11 cellular contexts compared by ENCODE assay signal in genomic region chr1:53899206-53899628, GRCh38. TPM values are rescaled to one million over a fixed set of nuclear protein-coding genes. Genes with fewer than 3 reads are reported as not detected.
DNase-seq lines count a peak whose midpoint lies in the region; ATAC-seq and TF ChIP-seq lines count a peak whose summit lies in the region.
"Had no signal": no experiment of that assay in that cellular context is flagged by ENCODE, and none has a peak within 500 bp of the region (broad histone marks: within the 10 kb centered on the region; RNA-seq: fewer than 3 reads in every experiment).

No MANE protein-coding gene starts in this region.

- H3K4me2 ChIP-seq in H9 (ENCODE audit: insufficient read depth, insufficient read length, low read length), result no peak overlapping the region

- no peak overlapping the region for H2BK12ac ChIP-seq in H9 (ENCODE audit: insufficient read length, low read depth, low read length)

- H3K18ac ChIP-seq in H9 (ENCODE audit: insufficient read length, low read depth, low read length), result no peak overlapping the region

- H3K9me3 ChIP-seq in H9 (ENCODE audit: control insufficient read depth, low read depth, low read length), result no peaks in the 10 kb centered on the region
- H3K9me3 ChIP-seq: testis had no signal

- no peak overlapping the region for H3K23ac ChIP-seq in H9 (ENCODE audit: insufficient read length, low read depth, low read length)

- peaks cover 0 to under 1% of the 10 kb centered on the region in 2 experiments; a peak in 1 of 4 replicates for H3K4me1 Mint-ChIP-seq in H9

- peaks cover 7% of the 10 kb centered on the region for H3K27me3 Mint-ChIP-seq in H9 (ENCODE audit: low read depth)
- H3K27me3 Mint-ChIP-seq: CD4-positive, CD25-positive, alpha-beta regulatory T cell had no signal

- H2BK120ac ChIP-seq in H9 (ENCODE audit: low read depth, low read length, poor library complexity, severe bottlenecking), result no peak overlapping the region

- H3K9me3 Mint-ChIP-seq in H9, result no peaks in the 10 kb centered on the region
- H3K9me3 Mint-ChIP-seq: activated CD8-positive, alpha-beta T cell treated with anti-CD3 and anti-CD28 coated beads for 36 hours; CD4-positive, CD25-positive, alpha-beta regulatory T cell had no signal

- no peak overlapping the region for H2AFZ ChIP-seq in H9 (ENCODE audit: low read length)

- H3K4ac ChIP-seq in H9 (ENCODE audit: low read depth, low read length), result no peak overlapping the region

- no peak overlapping the region for H4K91ac ChIP-seq in H9 (ENCODE audit: insufficient read length, low read depth, low read length)

- H2AK5ac ChIP-seq in H9 (ENCODE audit: insufficient read length, low read length), result no peak overlapping the region

- ATAC-seq in left colon (peak; percentile 56), GM18519 (IDR thresholded peaks at IDR 0.05; ENCODE audit: low FRiP score, unreplicated experiment) (no peak)
- ATAC-seq: activated CD8-positive, alpha-beta T cell treated with anti-CD3 and anti-CD28 coated beads for 36 hours; Panc1 had no signal

- H3K79me1 ChIP-seq in H9 (ENCODE audit: insufficient read depth, low read depth, low read length, poor library complexity, severe bottlenecking), result no peaks in the 10 kb centered on the region

- H4K8ac ChIP-seq in H9 (replicated peaks; ENCODE audit: insufficient read length, low read depth, low read length), result no peak overlapping the region

- H3K27ac Mint-ChIP-seq in H9, result no peak overlapping the region; a peak in 1 of 7 replicates
- H3K27ac Mint-ChIP-seq: activated CD8-positive, alpha-beta T cell treated with anti-CD3 and anti-CD28 coated beads for 36 hours; CD4-positive, CD25-positive, alpha-beta regulatory T cell had no signal

- no peaks in the 10 kb centered on the region for H3K36me3 Mint-ChIP-seq in H9 (ENCODE audit: insufficient read depth in 1 of 3, low read depth in 3 of 3)
- H3K36me3 Mint-ChIP-seq: CD4-positive, CD25-positive, alpha-beta regulatory T cell had no signal

- H3T11ph ChIP-seq in H9 (ENCODE audit: low read length), result no peak overlapping the region

- H4K20me1 ChIP-seq in H9 (ENCODE audit: control insufficient read depth, insufficient read depth, insufficient read length), result no peaks in the 10 kb centered on the region

- no CpG with 5 or more reads among the region's 2 CpGs for WGBS in H9 (ENCODE audit: extremely low coverage, insufficient read length, low lambda C conversion rate)

- no peak overlapping the region for H3K4me3 ChIP-seq in AG09309 (ENCODE audit: control insufficient read depth, low read depth, low read length)
- H3K4me3 ChIP-seq: testis had no signal

- H3K4me1 ChIP-seq in H9 (ENCODE audit: insufficient read depth, low read length), result no peaks in the 10 kb centered on the region
- H3K4me1 ChIP-seq: testis had no signal

- H3K14ac ChIP-seq in H9 (ENCODE audit: insufficient read depth, low read length), result no peak overlapping the region

- no peaks in the 10 kb centered on the region for H3K79me2 ChIP-seq in H9 (ENCODE audit: insufficient read depth, low read length)

- H2BK15ac ChIP-seq in H9 (ENCODE audit: low read depth, low read length), result no peak overlapping the region

- no peak overlapping the region for H4K5ac ChIP-seq in H9 (ENCODE audit: insufficient read length, low read depth, low read length)

- H3K27ac ChIP-seq in H9 (ENCODE audit: insufficient read length, low read depth, low read length), result no peak overlapping the region
- H3K27ac ChIP-seq: testis had no signal

- TF ChIP-seq CTCF in AG09309 (IDR thresholded peaks at IDR 0.05; ENCODE audit: control insufficient read depth, insufficient read depth, low read depth, low read length, missing control alignments), result no peak
- no peak for TF ChIP-seq CTCF in H9 (conservative IDR thresholded peaks at IDR 0.05)

- H3K4me3 Mint-ChIP-seq in H9, result no peak overlapping the region
- H3K4me3 Mint-ChIP-seq: activated CD8-positive, alpha-beta T cell treated with anti-CD3 and anti-CD28 coated beads for 36 hours; CD4-positive, CD25-positive, alpha-beta regulatory T cell had no signal

- no peak overlapping the region for H3K9ac ChIP-seq in H9 (ENCODE audit: extremely low read depth, insufficient read length, low read length)

- no peaks in the 10 kb centered on the region for H3K27me3 ChIP-seq in H9 (ENCODE audit: insufficient read depth, low read length)
- H3K27me3 ChIP-seq: testis had no signal

- no peaks in the 10 kb centered on the region for H3K23me2 ChIP-seq in H9 (ENCODE audit: insufficient read length, low read depth, low read length, poor library complexity, severe bottlenecking)

- intact Hi-C loops in left colon (cut with DNase I, micrococcal nuclease), result no loop called here

- H3K56ac ChIP-seq in H9 (ENCODE audit: insufficient read length, low read depth, low read length), result no peak overlapping the region

- DNase-seq in AG09309 (ENCODE audit: low read depth) (peak; percentile 11), RPMI7951 (ENCODE audit: low read depth) (peak; percentile 79), left colon (peak in 1 of 2 donors; percentile 54), H9 (no peak), AG20443 (ENCODE audit: low spot score) (no peak)
- DNase-seq: activated CD8-positive, alpha-beta T cell treated with anti-CD3 and anti-CD28 coated beads for 36 hours; CD4-positive, CD25-positive, alpha-beta regulatory T cell; testis had no signal

- no peak overlapping the region for H2BK5ac ChIP-seq in H9 (ENCODE audit: insufficient read length, low read length)

- no peak overlapping the region for H2BK20ac ChIP-seq in H9 (ENCODE audit: low read depth, low read length, poor library complexity, severe bottlenecking)

RNA-seq across cellular contexts. Expression of gene DIO1, which starts 5.2 kb away (rescaled TPM):
- 0.39 TPM in 1 of 2 replicates, not detected in the other for total RNA-seq in RPMI7951 (2014; rRNA removed; shearing (Covaris generic))
- total RNA-seq in left colon (under 1 TPM in 1 of 2 donors, not detected in 1; 0.31 TPM), H9 (2021) (not detected in 2 replicates)
- total RNA-seq: activated CD8-positive, alpha-beta T cell treated with anti-CD3 and anti-CD28 coated beads for 36 hours; bronchial epithelial cell; CD4-positive, CD25-positive, alpha-beta regulatory T cell had no signal

RNA-seq across cellular contexts. Expression of gene YIPF1, which starts 9.6 kb away (rescaled TPM):
- 29.0 and 32.3 TPM in 2 replicates for total RNA-seq in RPMI7951 (2014; rRNA removed; shearing (Covaris generic))
- 10 to 100 TPM; 28.7 to 35.2 TPM for total RNA-seq in left colon
- total RNA-seq in H9 (2021), result 29.1 and 33.1 TPM in 2 replicates

RNA-seq across cellular contexts. Expression of gene IFT25, which starts 46.3 kb away (rescaled TPM):
- total RNA-seq in RPMI7951 (2014; rRNA removed; shearing (Covaris generic)), result 100 and 107 TPM in 2 replicates
- total RNA-seq in left colon (10 to 100 TPM; 15.7 to 17.9 TPM), H9 (2021) (33.6 and 36.8 TPM in 2 replicates)

RNA-seq across cellular contexts. Expression of gene LRRC42, which starts 46.9 kb away (rescaled TPM):
- 51.3 and 57.8 TPM in 2 replicates for total RNA-seq in RPMI7951 (2014; rRNA removed; shearing (Covaris generic))
- total RNA-seq in left colon (10 to 100 TPM; 19.7 to 24.0 TPM), H9 (2021) (36.3 and 38.2 TPM in 2 replicates)

Comparison
In these comparisons a context has a peak if more than half of its experiments do, and no peak if none do; other contexts are left out.
1. DNase-seq: peak in AG09309 (single experiment) and RPMI7951 (single experiment); none in H9 (single experiment) and AG20443 (single experiment).